23 cellular contexts compared by ENCODE assay signal in genomic region chr13:21147827-21148226, GRCh38. TPM values are rescaled to one million over a fixed set of nuclear protein-coding genes. Genes with fewer than 3 reads are reported as not detected.
DNase-seq lines count a peak whose midpoint lies in the region; ATAC-seq and TF ChIP-seq lines count a peak whose summit lies in the region.
"Had no signal": no experiment of that assay in that cellular context is flagged by ENCODE, and none has a peak within 500 bp of the region (broad histone marks: within the 10 kb centered on the region; RNA-seq: fewer than 3 reads in every experiment).

No MANE protein-coding gene starts in this region.

- TF ChIP-seq CTCF in natural killer cell (IDR thresholded peaks at IDR 0.05) (no peak), chondrocyte (IDR thresholded peaks at IDR 0.05) (no peak), transverse colon (IDR thresholded peaks at IDR 0.05) (no peak), upper lobe of left lung (IDR thresholded peaks at IDR 0.05) (no peak)

- peaks cover 3 to 12% (median 8%) of the 10 kb centered on the region in 4 donors for H3K4me1 ChIP-seq in transverse colon
- H3K4me1 ChIP-seq in upper lobe of left lung: peaks cover 8 to 12% (median 11%) of the 10 kb centered on the region in 4 donors
- H3K4me1 ChIP-seq in mesendoderm (ENCODE audit: control insufficient read depth, low read depth, low read length): no peaks in the 10 kb centered on the region

- no peak overlapping the region for H3K4me3 Mint-ChIP-seq in natural killer cell
- no peak overlapping the region for H3K4me3 Mint-ChIP-seq in natural killer cell treated with Interleukin-12 subunit alpha and Interleukin-12 subunit beta and Interleukin-15 and Interleukin-18, amount 100 ng/mL, for 72 hours
- H3K4me3 Mint-ChIP-seq in chondrocyte (ENCODE audit: unreplicated experiment): no peak overlapping the region
- H3K4me3 Mint-ChIP-seq: brain; CD8-positive, alpha-beta memory T cell; T-helper 2 cell treated with Interferon-gamma antibody and Interleukin-4, amounts not matched to agents 5 μg/mL and 100 μg/mL, for 36 hours; type B pancreatic cell had no signal

- H3K56ac ChIP-seq in mesendoderm (ENCODE audit: low read length): no peak overlapping the region

- no peak overlapping the region for H2BK15ac ChIP-seq in mesendoderm (replicated peaks; ENCODE audit: low read depth)

- peaks cover 16 to 21% of the 10 kb centered on the region in 2 donors for H3K4me1 Mint-ChIP-seq in natural killer cell
- peaks cover 18 to 20% of the 10 kb centered on the region in 2 donors for H3K4me1 Mint-ChIP-seq in natural killer cell treated with Interleukin-12 subunit alpha and Interleukin-12 subunit beta and Interleukin-15 and Interleukin-18, amount 100 ng/mL, for 72 hours (ENCODE audit: low read depth in 2 of 2)
- peaks cover 31% of the 10 kb centered on the region for H3K4me1 Mint-ChIP-seq in chondrocyte (ENCODE audit: low read depth)

- DNase-seq in DMS 273 (lab: John Stamatoyannopoulos, UW; ENCODE audit: unreplicated experiment) (peak; percentile 1), DMS 273 treated with DMSO at 0.1 percent for 48 hours (lab: John Stamatoyannopoulos, UW) (no peak), natural killer cell (no peak), chondrocyte (ENCODE audit: low spot score) (no peak), transverse colon (no peak), upper lobe of left lung (no peak), mesendoderm (no peak)
- no peak for DNase-seq in natural killer cell treated with Interleukin-12 subunit alpha and Interleukin-12 subunit beta and Interleukin-15 and Interleukin-18, amount 100 ng/mL, for 72 hours (ENCODE audit: low spot score)
- DNase-seq: CD8-positive, alpha-beta memory T cell; DMS79; kidney glomerular epithelial cell; MM.1S; NCI-H1436; NCI-H2171; NCI-H526 treated with DMSO at 0.1 percent for 48 hours; right cardiac atrium; SK-N-SH had no signal

- no peaks in the 10 kb centered on the region for H3K27me3 ChIP-seq in transverse colon
- no peaks in the 10 kb centered on the region for H3K27me3 ChIP-seq in upper lobe of left lung
- no peaks in the 10 kb centered on the region for H3K27me3 ChIP-seq in mesendoderm (ENCODE audit: insufficient read depth, low read length, poor library complexity)

- H2AK5ac ChIP-seq in mesendoderm (ENCODE audit: low read length): no peak overlapping the region

- 77 to 82% methylated on average over 3 to 4 of the region's 4 CpGs for WGBS in transverse colon (ENCODE audit: low coverage in 1 of 2), 2 donors
- WGBS in upper lobe of left lung, 2 donors: 91 to 93% methylated on average over 3 of the region's 4 CpGs
- WGBS in mesendoderm (ENCODE audit: extremely low coverage, insufficient coverage, low lambda C conversion rate): no CpG with 5 or more reads among the region's 4 CpGs

- H3K9me3 ChIP-seq in transverse colon: no peaks in the 10 kb centered on the region
- no peaks in the 10 kb centered on the region for H3K9me3 ChIP-seq in upper lobe of left lung
- H3K9me3 ChIP-seq: SK-N-SH had no signal

- H3K27me3 Mint-ChIP-seq in natural killer cell (ENCODE audit: low read depth in 2 of 2) (no peaks in the 10 kb centered on the region), chondrocyte (ENCODE audit: low read depth) (no peaks in the 10 kb centered on the region)
- H3K27me3 Mint-ChIP-seq in natural killer cell treated with Interleukin-12 subunit alpha and Interleukin-12 subunit beta and Interleukin-15 and Interleukin-18, amount 100 ng/mL, for 72 hours: no peaks in the 10 kb centered on the region
- H3K27me3 Mint-ChIP-seq: type B pancreatic cell had no signal

- H2BK120ac ChIP-seq in mesendoderm (ENCODE audit: low read depth, low read length): no peak overlapping the region

- no peak overlapping the region for H3K4me2 ChIP-seq in mesendoderm (ENCODE audit: low read length)
- H3K4me2 ChIP-seq: SK-N-SH had no signal

- H3K36me3 ChIP-seq in transverse colon (peaks cover 0 to 27% (median 6%) of the 10 kb centered on the region in 4 donors), upper lobe of left lung (peaks cover 10 to 52% (median 28%) of the 10 kb centered on the region in 4 donors), mesendoderm (ENCODE audit: control insufficient read depth, insufficient read depth, low read length) (peaks cover 4% of the 10 kb centered on the region)

- H3K18ac ChIP-seq in mesendoderm (ENCODE audit: low read length): no peak overlapping the region

- peak; percentile 18 for TF ChIP-seq POLR2A in transverse colon (IDR thresholded peaks at IDR 0.05)
- TF ChIP-seq POLR2A in upper lobe of left lung (IDR thresholded peaks at IDR 0.05): no peak

- TF ChIP-seq EP300 in transverse colon (IDR thresholded peaks at IDR 0.05; ENCODE audit: low read depth) (no peak), upper lobe of left lung (IDR thresholded peaks at IDR 0.05) (no peak)

- H3K36me3 Mint-ChIP-seq in natural killer cell: peaks cover 19% of the 10 kb centered on the region
- peaks cover 24% of the 10 kb centered on the region for H3K36me3 Mint-ChIP-seq in natural killer cell treated with Interleukin-12 subunit alpha and Interleukin-12 subunit beta and Interleukin-15 and Interleukin-18, amount 100 ng/mL, for 72 hours
- H3K36me3 Mint-ChIP-seq in chondrocyte (ENCODE audit: low read depth): peaks cover 9% of the 10 kb centered on the region

- H3K9me3 Mint-ChIP-seq in natural killer cell (no peaks in the 10 kb centered on the region), chondrocyte (ENCODE audit: low read depth) (no peaks in the 10 kb centered on the region)
- H3K9me3 Mint-ChIP-seq in natural killer cell treated with Interleukin-12 subunit alpha and Interleukin-12 subunit beta and Interleukin-15 and Interleukin-18, amount 100 ng/mL, for 72 hours: no peaks in the 10 kb centered on the region
- H3K9me3 Mint-ChIP-seq: brain; CD8-positive, alpha-beta memory T cell; T-helper 2 cell treated with Interferon-gamma antibody and Interleukin-4, amounts not matched to agents 5 μg/mL and 100 μg/mL, for 36 hours; type B pancreatic cell had no signal

- H2BK5ac ChIP-seq in mesendoderm (ENCODE audit: low read length): no peak overlapping the region

- intact Hi-C loops in natural killer cell (cut with micrococcal nuclease): no loop called here
- intact Hi-C loops in transverse colon (cut with DNase I; ENCODE audit: low total_unique reads): no loop called here

- H4K5ac ChIP-seq in mesendoderm (ENCODE audit: low read length): no peak overlapping the region

- no peak overlapping the region for H3K4ac ChIP-seq in mesendoderm (ENCODE audit: low read depth, low read length)

- ATAC-seq in natural killer cell: no peak
- ATAC-seq in natural killer cell treated with Interleukin-12 subunit alpha and Interleukin-12 subunit beta and Interleukin-15 and Interleukin-18, amount 100 ng/mL, for 72 hours: no peak
- ATAC-seq in upper lobe of left lung (ENCODE audit: low FRiP score in 2 of 2): no peak
- ATAC-seq: right cardiac atrium had no signal

- H3K9ac ChIP-seq in mesendoderm (ENCODE audit: low read length): no peak overlapping the region
- H3K9ac ChIP-seq: SK-N-SH had no signal

- H3K27ac ChIP-seq in transverse colon (no peak overlapping the region), upper lobe of left lung (no peak overlapping the region), mesendoderm (ENCODE audit: low read depth, low read length) (no peak overlapping the region)
- H3K27ac ChIP-seq: 22Rv1, RWPE1, VCaP had no signal

- no peak overlapping the region for H4K8ac ChIP-seq in mesendoderm (ENCODE audit: low read depth, low read length)

- H3K27ac Mint-ChIP-seq in natural killer cell (peak overlapping the region; percentile 7 to 55), chondrocyte (ENCODE audit: unreplicated experiment) (peak overlapping the region; percentile 37)
- H3K27ac Mint-ChIP-seq in natural killer cell treated with Interleukin-12 subunit alpha and Interleukin-12 subunit beta and Interleukin-15 and Interleukin-18, amount 100 ng/mL, for 72 hours: peak overlapping the region in 1 of 2 donors; percentile 22
- H3K27ac Mint-ChIP-seq: T-helper 2 cell treated with Interferon-gamma antibody and Interleukin-4, amounts not matched to agents 5 μg/mL and 100 μg/mL, for 36 hours; type B pancreatic cell had no signal

- peaks cover 5% of the 10 kb centered on the region for H3K79me1 ChIP-seq in mesendoderm (ENCODE audit: low read length)

- no peak overlapping the region for H3K23ac ChIP-seq in mesendoderm (ENCODE audit: low read length)

- in situ Hi-C loops in transverse colon (cut with MboI; ENCODE audit: low pct_ligation_motif_present in 1 of 4, low pct_unique_long_range_greater_than_20kb in 1 of 4, low sequenced_read_pairs in 3 of 4): no loop called here

- H3K4me3 ChIP-seq in transverse colon (no peak overlapping the region), upper lobe of left lung (no peak overlapping the region), mesendoderm (ENCODE audit: low read length) (no peak overlapping the region)

- peaks cover 13% of the 10 kb centered on the region for H3K79me2 ChIP-seq in mesendoderm (ENCODE audit: control insufficient read depth, insufficient read depth, low read length)

RNA-seq across cellular contexts. Expression of gene SAP18, which starts 7.9 kb away (rescaled TPM):
- total RNA-seq in natural killer cell (100 to 1,000 TPM; 195 to 228 (median 225) TPM), chondrocyte (172 to 216 TPM (median 176 TPM) in 3 replicates), transverse colon (10 to 100 TPM; 24.1 to 53.5 (median 36.2) TPM), upper lobe of left lung (100 to 1,000 TPM in 2 of 6 donors, 10 to 100 TPM in 4; 18.9 to 200 (median 50.8) TPM)
- total RNA-seq in natural killer cell treated with Interleukin-12 subunit alpha and Interleukin-12 subunit beta and Interleukin-15 and Interleukin-18, amount 100 ng/mL, for 72 hours: 100 to 1,000 TPM; 178 to 245 TPM
- 197 TPM for polyA plus RNA-seq in mesendoderm (2013, experiment 1 of 2)
- polyA plus RNA-seq in mesendoderm (2013, experiment 2 of 2): 190 TPM

RNA-seq across cellular contexts. Expression of gene SKA3, which starts 28.5 kb away (rescaled TPM):
- total RNA-seq in natural killer cell (1 to 10 TPM; 1.3 to 3.2 (median 1.4) TPM), chondrocyte (3.1 to 4.7 TPM (median 4.2 TPM) in 3 replicates), transverse colon (1 to 10 TPM in 2 of 4 donors, under 1 TPM in 1, not detected in 1; 1.00 to 1.6 (median 1.6) TPM), upper lobe of left lung (1 to 10 TPM in 5 of 6 donors, not detected in 1; 1.0 to 3.0 (median 1.4) TPM)
- total RNA-seq in natural killer cell treated with Interleukin-12 subunit alpha and Interleukin-12 subunit beta and Interleukin-15 and Interleukin-18, amount 100 ng/mL, for 72 hours: 10 to 100 TPM; 18.1 to 31.1 TPM
- polyA plus RNA-seq in mesendoderm (2013, experiment 1 of 2): 82.1 TPM
- 83.7 TPM for polyA plus RNA-seq in mesendoderm (2013, experiment 2 of 2)
- polyA plus RNA-seq: CD8-positive, alpha-beta memory T cell had no signal

RNA-seq across cellular contexts. Expression of gene MRPL57, which starts 28.6 kb away (rescaled TPM):
- total RNA-seq in natural killer cell: 1 to 10 TPM; 7.8 to 9.9 (median 8.3) TPM
- 10 to 100 TPM; 17.3 to 23.8 TPM for total RNA-seq in natural killer cell treated with Interleukin-12 subunit alpha and Interleukin-12 subunit beta and Interleukin-15 and Interleukin-18, amount 100 ng/mL, for 72 hours
- 10.9 to 13.9 TPM (median 11.4 TPM) in 3 replicates for total RNA-seq in chondrocyte
- total RNA-seq in transverse colon: 10 to 100 TPM; 27.0 to 59.7 (median 39.2) TPM
- 10 to 100 TPM; 17.8 to 36.3 (median 23.9) TPM for total RNA-seq in upper lobe of left lung
- polyA plus RNA-seq in mesendoderm (2013, experiment 1 of 2): 31.7 TPM
- polyA plus RNA-seq in mesendoderm (2013, experiment 2 of 2): 32.4 TPM
